7 cellular contexts compared by ENCODE assay signal in genomic region chr21:43646550-43647260, GRCh38. TPM values are rescaled to one million over a fixed set of nuclear protein-coding genes. Genes with fewer than 3 reads are reported as not detected.
DNase-seq lines count a peak whose midpoint lies in the region; ATAC-seq and TF ChIP-seq lines count a peak whose summit lies in the region.

No MANE protein-coding gene starts in this region.

- H3K36me3 Mint-ChIP-seq in chondrocyte (ENCODE audit: low read depth): no peaks in the 10 kb centered on the region

- no peaks in the 10 kb centered on the region for H3K9me3 Mint-ChIP-seq in chondrocyte (ENCODE audit: low read depth)

- H3K27me3 Mint-ChIP-seq in chondrocyte (ENCODE audit: low read depth): no peaks in the 10 kb centered on the region

- DNase-seq in GM13976 (ENCODE audit: low spot score) (peak; percentile 86), NCI-H524 treated with DMSO at 0.1 percent for 48 hours (lab: John Stamatoyannopoulos, UW) (peak; percentile 56), chondrocyte (ENCODE audit: low spot score) (no peak), left lobe of liver (ENCODE audit: low spot score) (peak; percentile 89)
- peak; percentile 77 to 84 for DNase-seq in activated CD4-positive, alpha-beta T cell treated with anti-CD3 and anti-CD28 coated beads for 24 hours (ENCODE audit: low read depth in 2 of 2)
- peak; percentile 89 for DNase-seq in stimulated activated CD4-positive, alpha-beta T cell treated with anti-CD3 and anti-CD28 coated beads, Interleukin-4, amount 100 ng/mL, for 24 hours

- TF ChIP-seq CTCF in GM13976 (IDR thresholded peaks at IDR 0.05; ENCODE audit: borderline replicate concordance, control extremely low read depth, extremely low read depth, insufficient read depth, missing control alignments) (peak; percentile 99), chondrocyte (IDR thresholded peaks at IDR 0.05) (peak; percentile 98)

- peak; percentile 68 for ATAC-seq in HG03432 (IDR thresholded peaks at IDR 0.05; ENCODE audit: unreplicated experiment)
- peak; percentile 100 for ATAC-seq in left lobe of liver

- H3K27ac Mint-ChIP-seq in chondrocyte (ENCODE audit: unreplicated experiment): peak overlapping the region; percentile 71

- H3K4me1 Mint-ChIP-seq in chondrocyte (ENCODE audit: low read depth): peaks cover 32% of the 10 kb centered on the region

- in situ Hi-C loops in GM13976 (cut with MboI; ENCODE audit: low sequenced_read_pairs, unreplicated experiment): loop anchor here (10.0 kb wide), 1 partner anchor 722 kb away; the partner anchor contains the start of gene ERVH48-1

- H3K4me3 Mint-ChIP-seq in chondrocyte (ENCODE audit: unreplicated experiment): no peak overlapping the region

RNA-seq across cellular contexts. Expression of gene HSF2BP, which starts 12.6 kb away (rescaled TPM):
- total RNA-seq in chondrocyte (3.5 to 5.0 TPM (median 4.0 TPM) in 3 replicates), left lobe of liver (0.20 TPM)

RNA-seq across cellular contexts. Expression of gene RRP1B, which starts 12.7 kb away (rescaled TPM):
- total RNA-seq in chondrocyte: 24.5 to 29.0 TPM (median 24.8 TPM) in 3 replicates
- 7.7 TPM for total RNA-seq in left lobe of liver
